In the genomic region with DNA sequence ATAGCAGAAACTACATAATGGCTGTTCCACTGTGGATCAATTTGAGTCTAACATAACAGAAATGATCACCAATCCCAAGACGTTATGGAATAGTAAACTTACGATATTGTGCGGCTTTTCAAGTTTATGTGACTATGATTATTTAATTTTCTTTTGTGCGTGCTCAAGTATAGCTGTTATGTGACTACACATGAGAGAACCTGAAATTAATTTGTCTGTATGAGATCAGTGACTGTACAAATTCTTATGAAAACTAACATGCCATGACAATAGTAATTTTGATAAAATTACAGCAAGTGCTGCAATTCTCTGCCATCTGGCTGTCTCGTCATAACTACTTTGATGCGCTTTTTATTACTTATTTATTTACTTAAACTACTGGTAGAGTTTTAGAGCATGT, we compare ENCODE assay signal across 22 cellular contexts.
"Had no signal": no experiment of that assay in that cellular context is flagged by ENCODE, and none has a peak within 500 bp of the region (broad histone marks: within the 10 kb centered on the region; RNA-seq: fewer than 3 reads in every experiment).

No MANE protein-coding gene starts in this region.

- H3K4me1 ChIP-seq: colonic mucosa, esophagus squamous epithelium, gastrocnemius medialis, heart right ventricle, left lung, lower lobe of right lung had no signal

- H3K4me3 ChIP-seq: colonic mucosa, esophagus squamous epithelium, gastrocnemius medialis, heart right ventricle, left lung, lower lobe of right lung, mucosa of descending colon had no signal

- DNase-seq: colonic mucosa; cortex of kidney; effector CD8-positive, alpha-beta T cell; effector memory CD8-positive, alpha-beta T cell; endodermal cell; erythroblast; esophagus squamous epithelium; foreskin fibroblast; foreskin melanocyte; gastrocnemius medialis; glutamatergic neuron; head of caudate nucleus; heart right ventricle; hippocampal formation; left cardiac atrium; left lung; left ventricle myocardium superior; lower lobe of right lung; mesenchymal stem cell; mucosa of descending colon had no signal

- ATAC-seq: effector memory CD8-positive, alpha-beta T cell; esophagus mucosa; gastrocnemius medialis; heart right ventricle; left cardiac atrium; left lung; left ventricle myocardium superior; lower lobe of right lung; mucosa of descending colon had no signal

- H3K27ac ChIP-seq: colonic mucosa, epithelial cell of prostate, esophagus squamous epithelium, gastrocnemius medialis, heart right ventricle, left lung, lower lobe of right lung had no signal

- H3K27me3 ChIP-seq: colonic mucosa, esophagus squamous epithelium, gastrocnemius medialis, heart right ventricle, left lung had no signal

- H3K36me3 ChIP-seq: colonic mucosa, esophagus squamous epithelium, gastrocnemius medialis, heart right ventricle, left lung, lower lobe of right lung had no signal

- H3K9me3 ChIP-seq: colonic mucosa, esophagus squamous epithelium, gastrocnemius medialis, heart right ventricle, left lung, lower lobe of right lung, mucosa of descending colon had no signal
